ENCODE assay signal across 1 cellular context in the genomic region with DNA sequence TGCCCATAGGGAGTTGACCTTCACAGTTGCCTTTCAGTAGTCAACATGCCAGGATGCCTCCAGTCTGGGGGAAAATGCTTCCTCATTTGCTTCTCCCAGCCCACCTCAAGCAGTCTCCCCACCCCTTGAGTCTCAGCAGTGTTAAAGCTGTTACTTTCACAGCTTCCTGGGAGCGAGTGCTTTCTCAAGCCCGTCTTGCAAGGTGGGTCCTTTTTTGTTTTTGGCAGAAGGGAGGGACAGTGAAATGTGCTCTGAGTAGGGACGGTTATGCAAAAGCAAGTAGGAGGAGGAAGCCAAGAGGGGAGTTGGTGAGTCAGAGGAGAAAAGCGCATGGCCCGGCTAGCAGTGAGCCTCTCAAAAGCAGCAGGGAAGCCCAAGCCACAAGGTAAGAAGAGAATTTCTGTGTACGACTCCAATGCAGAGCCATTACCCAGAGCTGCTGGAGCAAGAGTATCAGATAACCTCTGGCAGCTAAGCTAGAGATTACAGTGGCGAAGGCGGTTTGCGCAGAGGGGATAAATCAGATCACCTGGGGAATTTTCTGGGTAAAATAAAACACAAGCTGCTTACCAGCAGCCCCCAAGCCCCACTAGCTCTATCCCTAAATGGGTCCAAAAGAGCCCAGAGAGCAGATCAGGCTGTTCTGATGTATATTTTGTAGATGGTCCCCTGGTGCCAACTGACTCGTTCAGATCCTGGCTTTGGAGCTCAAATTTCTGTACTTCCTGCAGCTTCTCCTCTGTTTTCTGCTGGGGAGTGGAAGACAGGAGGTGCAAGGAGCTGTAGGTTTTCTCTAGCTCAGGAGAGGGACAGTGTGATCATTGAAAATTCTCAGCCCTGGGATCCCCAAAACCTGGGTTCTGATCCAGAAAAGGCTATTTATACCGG.
TF ChIP-seq lines count a peak whose summit lies in the region.

A gene (plus strand): TSS at position 316 of the 888 bp plus-strand sequence. CDS start 10,252 bp downstream, outside the sequence.

TF ChIP-seq in H1, 55 proteins besides CTCF, POLR2A, EP300 and RAD21 (continued from another document):
- TF ChIP-seq YY1 (IDR thresholded peaks at IDR 0.05; ENCODE audit: low read depth, low read length) (peak; percentile 49; the same call in 1 of the 2 replicates), TAF7 (optimal IDR thresholded peaks at IDR 0.05; ENCODE audit: borderline replicate concordance, low read depth, low read length) (peak; percentile 89), TAF1 (IDR thresholded peaks at IDR 0.05; ENCODE audit: low read depth, low read length) (peak; percentile 83), CEBPB (IDR thresholded peaks at IDR 0.05; ENCODE audit: low read depth, low read length) (0 out of 2 replicates have a peak, but pooled peaks have one; percentile 22), SUZ12 (IDR thresholded peaks at IDR 0.05; ENCODE audit: low read length) (no peak), CBX8 (IDR thresholded peaks at IDR 0.05; ENCODE audit: borderline replicate concordance, low read depth, low read length) (no peak), CBX5 (IDR thresholded peaks at IDR 0.05; ENCODE audit: low read depth, low read length) (no peak), RBBP5 (IDR thresholded peaks at IDR 0.05; ENCODE audit: borderline replicate concordance, low read depth, low read length) (no peak), FOSL1 (IDR thresholded peaks at IDR 0.05; ENCODE audit: insufficient read depth, low read depth, low read length) (no peak), CTBP2 (IDR thresholded peaks at IDR 0.05; ENCODE audit: borderline replicate concordance, insufficient read depth, insufficient read length, low read length) (peak; percentile 66), JUN (IDR thresholded peaks at IDR 0.05; ENCODE audit: low read depth, low read length) (peak; percentile 60; the same call in 1 of the 2 replicates), JUND (IDR thresholded peaks at IDR 0.05; ENCODE audit: low read length) (peak; percentile 93), SIX5 (IDR thresholded peaks at IDR 0.05; ENCODE audit: low read depth, low read length) (no peak), BCL11A (IDR thresholded peaks at IDR 0.05; ENCODE audit: low read depth in 2 of 2, low read length in 2 of 2) (no peak), CREB1 (IDR thresholded peaks at IDR 0.05) (no peak), SRF (IDR thresholded peaks at IDR 0.05; ENCODE audit: low read depth, low read length) (no peak), ASH2L (IDR thresholded peaks at IDR 0.05; ENCODE audit: low read length) (peak; percentile 92), TBP (IDR thresholded peaks at IDR 0.05; ENCODE audit: low read depth, low read length) (peak; percentile 74), RFX5 (IDR thresholded peaks at IDR 0.05; ENCODE audit: borderline replicate concordance, low read depth, low read length) (no peak)
- TF ChIP-seq, protein P1, sequence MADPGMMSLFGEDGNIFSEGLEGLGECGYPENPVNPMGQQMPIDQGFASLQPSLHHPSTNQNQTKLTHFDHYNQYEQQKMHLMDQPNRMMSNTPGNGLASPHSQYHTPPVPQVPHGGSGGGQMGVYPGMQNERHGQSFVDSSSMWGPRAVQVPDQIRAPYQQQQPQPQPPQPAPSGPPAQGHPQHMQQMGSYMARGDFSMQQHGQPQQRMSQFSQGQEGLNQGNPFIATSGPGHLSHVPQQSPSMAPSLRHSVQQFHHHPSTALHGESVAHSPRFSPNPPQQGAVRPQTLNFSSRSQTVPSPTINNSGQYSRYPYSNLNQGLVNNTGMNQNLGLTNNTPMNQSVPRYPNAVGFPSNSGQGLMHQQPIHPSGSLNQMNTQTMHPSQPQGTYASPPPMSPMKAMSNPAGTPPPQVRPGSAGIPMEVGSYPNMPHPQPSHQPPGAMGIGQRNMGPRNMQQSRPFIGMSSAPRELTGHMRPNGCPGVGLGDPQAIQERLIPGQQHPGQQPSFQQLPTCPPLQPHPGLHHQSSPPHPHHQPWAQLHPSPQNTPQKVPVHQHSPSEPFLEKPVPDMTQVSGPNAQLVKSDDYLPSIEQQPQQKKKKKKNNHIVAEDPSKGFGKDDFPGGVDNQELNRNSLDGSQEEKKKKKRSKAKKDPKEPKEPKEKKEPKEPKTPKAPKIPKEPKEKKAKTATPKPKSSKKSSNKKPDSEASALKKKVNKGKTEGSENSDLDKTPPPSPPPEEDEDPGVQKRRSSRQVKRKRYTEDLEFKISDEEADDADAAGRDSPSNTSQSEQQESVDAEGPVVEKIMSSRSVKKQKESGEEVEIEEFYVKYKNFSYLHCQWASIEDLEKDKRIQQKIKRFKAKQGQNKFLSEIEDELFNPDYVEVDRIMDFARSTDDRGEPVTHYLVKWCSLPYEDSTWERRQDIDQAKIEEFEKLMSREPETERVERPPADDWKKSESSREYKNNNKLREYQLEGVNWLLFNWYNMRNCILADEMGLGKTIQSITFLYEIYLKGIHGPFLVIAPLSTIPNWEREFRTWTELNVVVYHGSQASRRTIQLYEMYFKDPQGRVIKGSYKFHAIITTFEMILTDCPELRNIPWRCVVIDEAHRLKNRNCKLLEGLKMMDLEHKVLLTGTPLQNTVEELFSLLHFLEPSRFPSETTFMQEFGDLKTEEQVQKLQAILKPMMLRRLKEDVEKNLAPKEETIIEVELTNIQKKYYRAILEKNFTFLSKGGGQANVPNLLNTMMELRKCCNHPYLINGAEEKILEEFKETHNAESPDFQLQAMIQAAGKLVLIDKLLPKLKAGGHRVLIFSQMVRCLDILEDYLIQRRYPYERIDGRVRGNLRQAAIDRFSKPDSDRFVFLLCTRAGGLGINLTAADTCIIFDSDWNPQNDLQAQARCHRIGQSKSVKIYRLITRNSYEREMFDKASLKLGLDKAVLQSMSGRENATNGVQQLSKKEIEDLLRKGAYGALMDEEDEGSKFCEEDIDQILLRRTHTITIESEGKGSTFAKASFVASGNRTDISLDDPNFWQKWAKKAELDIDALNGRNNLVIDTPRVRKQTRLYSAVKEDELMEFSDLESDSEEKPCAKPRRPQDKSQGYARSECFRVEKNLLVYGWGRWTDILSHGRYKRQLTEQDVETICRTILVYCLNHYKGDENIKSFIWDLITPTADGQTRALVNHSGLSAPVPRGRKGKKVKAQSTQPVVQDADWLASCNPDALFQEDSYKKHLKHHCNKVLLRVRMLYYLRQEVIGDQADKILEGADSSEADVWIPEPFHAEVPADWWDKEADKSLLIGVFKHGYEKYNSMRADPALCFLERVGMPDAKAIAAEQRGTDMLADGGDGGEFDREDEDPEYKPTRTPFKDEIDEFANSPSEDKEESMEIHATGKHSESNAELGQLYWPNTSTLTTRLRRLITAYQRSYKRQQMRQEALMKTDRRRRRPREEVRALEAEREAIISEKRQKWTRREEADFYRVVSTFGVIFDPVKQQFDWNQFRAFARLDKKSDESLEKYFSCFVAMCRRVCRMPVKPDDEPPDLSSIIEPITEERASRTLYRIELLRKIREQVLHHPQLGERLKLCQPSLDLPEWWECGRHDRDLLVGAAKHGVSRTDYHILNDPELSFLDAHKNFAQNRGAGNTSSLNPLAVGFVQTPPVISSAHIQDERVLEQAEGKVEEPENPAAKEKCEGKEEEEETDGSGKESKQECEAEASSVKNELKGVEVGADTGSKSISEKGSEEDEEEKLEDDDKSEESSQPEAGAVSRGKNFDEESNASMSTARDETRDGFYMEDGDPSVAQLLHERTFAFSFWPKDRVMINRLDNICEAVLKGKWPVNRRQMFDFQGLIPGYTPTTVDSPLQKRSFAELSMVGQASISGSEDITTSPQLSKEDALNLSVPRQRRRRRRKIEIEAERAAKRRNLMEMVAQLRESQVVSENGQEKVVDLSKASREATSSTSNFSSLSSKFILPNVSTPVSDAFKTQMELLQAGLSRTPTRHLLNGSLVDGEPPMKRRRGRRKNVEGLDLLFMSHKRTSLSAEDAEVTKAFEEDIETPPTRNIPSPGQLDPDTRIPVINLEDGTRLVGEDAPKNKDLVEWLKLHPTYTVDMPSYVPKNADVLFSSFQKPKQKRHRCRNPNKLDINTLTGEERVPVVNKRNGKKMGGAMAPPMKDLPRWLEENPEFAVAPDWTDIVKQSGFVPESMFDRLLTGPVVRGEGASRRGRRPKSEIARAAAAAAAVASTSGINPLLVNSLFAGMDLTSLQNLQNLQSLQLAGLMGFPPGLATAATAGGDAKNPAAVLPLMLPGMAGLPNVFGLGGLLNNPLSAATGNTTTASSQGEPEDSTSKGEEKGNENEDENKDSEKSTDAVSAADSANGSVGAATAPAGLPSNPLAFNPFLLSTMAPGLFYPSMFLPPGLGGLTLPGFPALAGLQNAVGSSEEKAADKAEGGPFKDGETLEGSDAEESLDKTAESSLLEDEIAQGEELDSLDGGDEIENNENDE (IDR thresholded peaks at IDR 0.05; ENCODE audit: insufficient replicate concordance, low read length) = peak; percentile 61
